ENCODE assay signal across 1 cellular context in the genomic region with DNA sequence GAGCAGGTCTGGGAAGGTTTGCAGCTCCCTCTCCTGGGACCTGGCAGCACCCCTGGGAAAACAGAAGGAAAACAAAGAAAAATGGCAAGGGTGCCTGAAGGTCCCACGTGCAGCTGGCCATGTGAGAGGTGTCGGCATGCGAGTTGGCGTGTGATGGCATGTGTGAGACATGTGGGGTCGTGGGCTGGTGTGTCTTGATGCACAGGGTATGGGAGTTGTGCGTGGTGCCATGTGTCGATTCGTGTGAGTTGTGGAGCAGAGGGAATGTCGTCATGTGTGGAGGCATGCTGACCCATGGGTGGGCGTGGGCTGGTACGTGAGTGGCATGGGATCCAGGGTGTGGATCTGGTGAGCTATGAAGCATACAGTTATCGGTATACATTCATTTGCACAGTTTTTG.
TF ChIP-seq lines count a peak whose summit lies in the region.

No MANE protein-coding gene starts in this region.

TF ChIP-seq in HepG2, 621 proteins besides CTCF, POLR2A, EP300 and RAD21:
- TF ChIP-seq ZNF136 (CRISPR knock-in tag; IDR thresholded peaks at IDR 0.05; ENCODE audit: low read depth) (no peak), AGO1 (IDR thresholded peaks at IDR 0.05; ENCODE audit: low read depth, low read length, poor library complexity, severe bottlenecking) (no peak), ZNF83 (CRISPR knock-in tag; IDR thresholded peaks at IDR 0.05; ENCODE audit: borderline replicate concordance) (no peak), ZNF382 (CRISPR knock-in tag; IDR thresholded peaks at IDR 0.05; ENCODE audit: borderline replicate concordance) (no peak), CBX1 (IDR thresholded peaks at IDR 0.05; ENCODE audit: low read depth) (no peak)
- TF ChIP-seq, protein P1, sequence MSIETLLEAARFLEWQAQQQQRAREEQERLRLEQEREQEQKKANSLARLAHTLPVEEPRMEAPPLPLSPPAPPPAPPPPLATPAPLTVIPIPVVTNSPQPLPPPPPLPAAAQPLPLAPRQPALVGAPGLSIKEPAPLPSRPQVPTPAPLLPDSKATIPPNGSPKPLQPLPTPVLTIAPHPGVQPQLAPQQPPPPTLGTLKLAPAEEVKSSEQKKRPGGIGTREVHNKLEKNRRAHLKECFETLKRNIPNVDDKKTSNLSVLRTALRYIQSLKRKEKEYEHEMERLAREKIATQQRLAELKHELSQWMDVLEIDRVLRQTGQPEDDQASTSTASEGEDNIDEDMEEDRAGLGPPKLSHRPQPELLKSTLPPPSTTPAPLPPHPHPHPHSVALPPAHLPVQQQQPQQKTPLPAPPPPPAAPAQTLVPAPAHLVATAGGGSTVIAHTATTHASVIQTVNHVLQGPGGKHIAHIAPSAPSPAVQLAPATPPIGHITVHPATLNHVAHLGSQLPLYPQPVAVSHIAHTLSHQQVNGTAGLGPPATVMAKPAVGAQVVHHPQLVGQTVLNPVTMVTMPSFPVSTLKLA (IDR thresholded peaks at IDR 0.05): peak; percentile 83
TF ChIP-seq in HepG2: peak in this region for 1.
